Comparison of ENCODE assay signal across 1 cellular context in the genomic region with DNA sequence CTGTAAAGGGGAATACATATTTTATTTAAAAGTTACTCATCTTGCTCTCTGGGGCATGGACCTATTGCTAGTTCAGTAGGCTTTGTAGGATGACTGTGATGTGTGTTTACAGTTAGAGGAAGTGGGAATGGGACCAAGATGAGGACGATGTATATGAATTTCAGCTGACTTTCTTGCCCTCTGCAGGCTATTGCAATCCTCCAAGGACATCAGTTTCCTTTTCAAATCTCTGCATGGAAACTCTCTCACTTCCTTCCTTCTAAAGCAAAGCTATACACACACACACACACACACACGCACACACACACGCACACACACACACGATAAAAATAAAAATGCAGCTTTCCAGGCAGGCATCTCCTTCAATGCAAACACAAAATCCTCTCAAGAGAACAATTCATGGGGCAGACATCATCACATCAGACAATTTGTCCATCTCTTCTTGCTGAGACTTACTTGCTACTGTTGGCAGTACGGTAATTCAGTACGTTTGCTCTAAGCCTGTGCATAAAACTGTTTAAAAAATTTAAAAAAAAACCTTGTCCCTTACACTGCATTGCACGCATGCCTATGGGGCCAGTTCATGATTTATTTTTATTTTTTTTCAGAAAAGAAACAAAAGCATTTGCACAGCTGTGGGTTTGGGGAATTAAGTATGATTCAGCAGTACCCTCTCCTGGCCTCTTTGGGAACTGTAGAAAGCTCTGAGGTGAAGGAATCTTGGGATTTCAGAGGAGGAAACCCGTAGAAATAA.
TF ChIP-seq lines count a peak whose summit lies in the region.

No MANE protein-coding gene starts in this region.

TF ChIP-seq in WTC11, 78 proteins besides CTCF, POLR2A, EP300 and RAD21 (continued from another document):
- TF ChIP-seq, protein P1, sequence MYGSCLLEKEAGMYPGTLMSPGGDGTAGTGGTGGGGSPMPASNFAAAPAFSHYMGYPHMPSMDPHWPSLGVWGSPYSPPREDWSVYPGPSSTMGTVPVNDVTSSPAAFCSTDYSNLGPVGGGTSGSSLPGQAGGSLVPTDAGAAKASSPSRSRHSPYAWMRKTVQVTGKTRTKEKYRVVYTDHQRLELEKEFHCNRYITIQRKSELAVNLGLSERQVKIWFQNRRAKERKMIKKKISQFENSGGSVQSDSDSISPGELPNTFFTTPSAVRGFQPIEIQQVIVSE (CRISPR knock-in tag; IDR thresholded peaks at IDR 0.05; ENCODE audit: borderline replicate concordance) = no peak
- TF ChIP-seq SMAD3 (CRISPR knock-in tag; IDR thresholded peaks at IDR 0.05; ENCODE audit: borderline replicate concordance) (no peak), RORB (CRISPR knock-in tag; IDR thresholded peaks at IDR 0.05) (no peak), ELF4 (CRISPR knock-in tag; IDR thresholded peaks at IDR 0.05; ENCODE audit: low read depth) (no peak), ZNF671 (CRISPR knock-in tag; IDR thresholded peaks at IDR 0.05) (no peak), ZNF138 (CRISPR knock-in tag; conservative IDR thresholded peaks at IDR 0.05) (no peak), FOXJ3 (CRISPR knock-in tag; IDR thresholded peaks at IDR 0.05; ENCODE audit: borderline replicate concordance) (no peak)
- TF ChIP-seq, protein P2, sequence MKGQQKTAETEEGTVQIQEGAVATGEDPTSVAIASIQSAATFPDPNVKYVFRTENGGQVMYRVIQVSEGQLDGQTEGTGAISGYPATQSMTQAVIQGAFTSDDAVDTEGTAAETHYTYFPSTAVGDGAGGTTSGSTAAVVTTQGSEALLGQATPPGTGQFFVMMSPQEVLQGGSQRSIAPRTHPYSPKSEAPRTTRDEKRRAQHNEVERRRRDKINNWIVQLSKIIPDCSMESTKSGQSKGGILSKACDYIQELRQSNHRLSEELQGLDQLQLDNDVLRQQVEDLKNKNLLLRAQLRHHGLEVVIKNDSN (CRISPR knock-in tag; IDR thresholded peaks at IDR 0.05) = no peak
